8 cellular contexts compared by ENCODE assay signal in genomic region chr17:75844530-75845057, GRCh38. TPM values are rescaled to one million over a fixed set of nuclear protein-coding genes. Genes with fewer than 3 reads are reported as not detected.
DNase-seq lines count a peak whose midpoint lies in the region; ATAC-seq, FAIRE-seq and TF ChIP-seq lines count a peak whose summit lies in the region.

No MANE protein-coding gene starts in this region.

- H3K27me3 Mint-ChIP-seq in Calu3 (ENCODE audit: unreplicated experiment) = no peaks in the 10 kb centered on the region
- H3K27me3 Mint-ChIP-seq in activated naive CD4-positive, alpha-beta T cell treated with anti-CD3 and anti-CD28 coated beads, Interleukin-2, amount 50 U/mL, for 24 hours = no peaks in the 10 kb centered on the region
- no peaks in the 10 kb centered on the region for H3K27me3 Mint-ChIP-seq in type B pancreatic cell

- H2AFZ ChIP-seq in HepG2 (ENCODE audit: low read length) = no peak overlapping the region

- no peak; the same call in 1 of the 2 replicates for TF ChIP-seq RAD21 in HepG2 (CRISPR knock-in tag; IDR thresholded peaks at IDR 0.05)

- no peaks in the 10 kb centered on the region for H3K9me3 ChIP-seq in HepG2 (ENCODE audit: low read length)

- no peaks in the 10 kb centered on the region for H3K27me3 ChIP-seq in HepG2 (ENCODE audit: control insufficient read depth in 1 of 2, insufficient read depth in 2 of 2, low read length in 2 of 2)

- TF ChIP-seq CTCF in Calu3 (IDR thresholded peaks at IDR 0.05; ENCODE audit: unreplicated experiment) = no peak
- no peak for TF ChIP-seq CTCF in HepG2 (CRISPR knock-in tag; IDR thresholded peaks at IDR 0.05)
- no peak for TF ChIP-seq CTCF in type B pancreatic cell (conservative IDR thresholded peaks at IDR 0.05)

- CTCF ChIA-PET in Calu3 (lab: Charles Lee) (interaction anchor here (0.6 to 4.2 kb wide), 11 partner anchors 11 to 68 kb away, joined by 3 to 46 read pairs (median 7); partner anchors contain the start of genes TRIM47, TRIM65 and WBP2), HepG2 (lab: Yijun Ruan, JAX; ENCODE audit: low intra/inter-chr PET ratio, low total read pairs) (interaction anchor here (3.0 kb wide), 1 partner anchor 16 kb away, joined by 7 read pairs; no protein-coding TSS in a partner anchor)

- H3K27ac Mint-ChIP-seq in Calu3 (ENCODE audit: unreplicated experiment) = peak overlapping the region; percentile 94
- peak overlapping the region; percentile 35 for H3K27ac Mint-ChIP-seq in activated naive CD4-positive, alpha-beta T cell treated with anti-CD3 and anti-CD28 coated beads, Interleukin-2, amount 50 U/mL, for 24 hours
- peak overlapping the region; percentile 93 for H3K27ac Mint-ChIP-seq in type B pancreatic cell

- H3K9me3 Mint-ChIP-seq in Calu3 (ENCODE audit: low read depth, unreplicated experiment) (no peaks in the 10 kb centered on the region), type B pancreatic cell (no peaks in the 10 kb centered on the region)
- no peaks in the 10 kb centered on the region for H3K9me3 Mint-ChIP-seq in activated naive CD4-positive, alpha-beta T cell treated with anti-CD3 and anti-CD28 coated beads, Interleukin-2, amount 50 U/mL, for 24 hours

- H3K4me1 Mint-ChIP-seq in Calu3 (ENCODE audit: low read depth, unreplicated experiment) = peaks cover 18% of the 10 kb centered on the region
- H3K4me1 Mint-ChIP-seq in activated naive CD4-positive, alpha-beta T cell treated with anti-CD3 and anti-CD28 coated beads, Interleukin-2, amount 50 U/mL, for 24 hours = peaks cover 26% of the 10 kb centered on the region
- H3K4me1 Mint-ChIP-seq in type B pancreatic cell (ENCODE audit: unreplicated experiment) = peaks cover 12% of the 10 kb centered on the region

- POLR2A ChIA-PET in HepG2 (lab: Yijun Ruan, JAX) = interaction anchor here (1.0 to 7.7 kb wide), 18 partner anchors 11 to 156 kb away, joined by 3 to 229 read pairs (median 13); partner anchors contain the start of genes CDK3, MRPL38, TRIM47 and TRIM65

- no peak for FAIRE-seq in HepG2 (lab: Jason Lieb, UNC)

- in situ Hi-C loops in HepG2 (cut with HindIII; ENCODE audit: extremely low pct_ligation_motif_present, low pct_unique_long_range_greater_than_20kb) = no loop called here

- H3K36me3 Mint-ChIP-seq in Calu3 (ENCODE audit: insufficient read depth, unreplicated experiment) (peaks cover 73% of the 10 kb centered on the region), type B pancreatic cell (peaks cover 3% of the 10 kb centered on the region)
- peaks cover 1% of the 10 kb centered on the region for H3K36me3 Mint-ChIP-seq in activated naive CD4-positive, alpha-beta T cell treated with anti-CD3 and anti-CD28 coated beads, Interleukin-2, amount 50 U/mL, for 24 hours

- H3K4me1 ChIP-seq in HepG2 (ENCODE audit: insufficient read depth, low read length) = peaks cover 67% of the 10 kb centered on the region

- H4K20me1 ChIP-seq in HepG2 (ENCODE audit: insufficient read depth, low read length) = 0 out of 2 replicates have a peak, but pooled peaks cover 2% of the 10 kb centered on the region

- peak overlapping the region; percentile 96 for H3K4me2 ChIP-seq in HepG2 (ENCODE audit: low read depth, low read length)

- peak overlapping the region; percentile 77 for H3K9ac ChIP-seq in HepG2 (ENCODE audit: insufficient read depth, low read depth, low read length)

- WGBS in HepG2 (ENCODE audit: low lambda C conversion rate) = 0% methylated on average over 3 of the region's 14 CpGs

- TF ChIP-seq EP300 in HepG2 (IDR thresholded peaks at IDR 0.05; ENCODE audit: low read depth in 2 of 2, low read length in 2 of 2) (no peak), HepG2 (CRISPR knock-in tag; IDR thresholded peaks at IDR 0.05; ENCODE audit: borderline replicate concordance) (0 out of 2 replicates have a peak, but pooled peaks have one; percentile 3)

- TF ChIP-seq POLR2A in HepG2 (IDR thresholded peaks at IDR 0.05; ENCODE audit: insufficient read depth in 1 of 2, low read depth in 2 of 2, low read length in 2 of 2) = no peak; a peak in 1 of 4 replicates

- no TSS peak for BruUV-seq in Calu3 (replicated peaks; lab: Mats Ljungman, UMichigan)
- BruUV-seq in HepG2 (replicated peaks; lab: Mats Ljungman, UMichigan) = no TSS peak

- peak overlapping the region; percentile 79 for H3K27ac ChIP-seq in HepG2 (ENCODE audit: extremely low read length, insufficient read depth, low read length)

- peak overlapping the region; percentile 68 for H3K4me3 Mint-ChIP-seq in Calu3 (ENCODE audit: low read depth, unreplicated experiment)
- peak overlapping the region; percentile 92 for H3K4me3 Mint-ChIP-seq in activated naive CD4-positive, alpha-beta T cell treated with anti-CD3 and anti-CD28 coated beads, Interleukin-2, amount 50 U/mL, for 24 hours
- H3K4me3 Mint-ChIP-seq in type B pancreatic cell = peak overlapping the region; percentile 25

- H3K36me3 ChIP-seq in HepG2 (replicated peaks in 1 of 2; ENCODE audit: control insufficient read depth in 1 of 2, insufficient read depth in 2 of 2, low read length in 2 of 2) = peaks cover 6 to 18% of the 10 kb centered on the region in 2 experiments

- intact Hi-C loops in Calu3 (cut with micrococcal nuclease; ENCODE audit: unreplicated experiment) = loop anchor here (5.0 kb wide), 1 partner anchor 43 kb away; no protein-coding TSS in a partner anchor
- intact Hi-C loops in HepG2 (cut with micrococcal nuclease; ENCODE audit: unreplicated experiment) = loop anchor here (2.0 kb wide), 1 partner anchor 66 kb away; a partner anchor contains a TSS

- peak; percentile 96 for DNase-seq in Calu3
- peak; percentile 64 for DNase-seq in HepG2 (ENCODE audit: low spot score)
- no peak for DNase-seq in type B pancreatic cell (ENCODE audit: extremely low spot score, unreplicated experiment)
- no peak for DNase-seq in NCI-H748 treated with DMSO at 0.1 percent for 48 hours (lab: John Stamatoyannopoulos, UW)
- DNase-seq in activated CD8-positive, alpha-beta memory T cell treated with anti-CD3 and anti-CD28 coated beads, Interleukin-2, amount 50 U/mL, for 4 hours = no peak

- peak overlapping the region; percentile 66 to 84 (median 66) for H3K4me3 ChIP-seq in HepG2 (replicated peaks in 1 of 3; ENCODE audit: insufficient read depth in 1 of 3, low read depth in 2 of 3, low read length in 3 of 3)

- no peaks in the 10 kb centered on the region for H3K79me2 ChIP-seq in HepG2 (ENCODE audit: insufficient read depth, low read length)

- ATAC-seq in HG02759 (IDR thresholded peaks at IDR 0.05; ENCODE audit: unreplicated experiment) = peak; percentile 11
- peak; percentile 25 for ATAC-seq in HepG2
- no peak for ATAC-seq in GM21717 (IDR thresholded peaks at IDR 0.05; ENCODE audit: unreplicated experiment)

RNA-seq across cellular contexts. Expression of gene UNC13D, which starts 0.4 kb away (rescaled TPM):
- total RNA-seq in Calu3 (2022) = 103 and 104 TPM in 2 replicates
- 27.2 and 42.7 TPM in 2 replicates for total RNA-seq in HepG2 (2016; rRNA removed; fragmentation: Illumina TruSeq; extraction: Trizol)
- 14.5 and 15.7 TPM in 2 replicates for total RNA-seq in HepG2 (2016; cell fraction: cytosol; rRNA removed; fragmentation: Illumina TruSeq; extraction: Trizol; ENCODE audit: low read depth)
- total RNA-seq in HepG2 (2016; cell fraction: insoluble cytoplasmic fraction; rRNA removed; fragmentation: Illumina TruSeq; extraction: Trizol) = 22.9 and 43.4 TPM in 2 replicates
- 23.8 and 27.2 TPM in 2 replicates for total RNA-seq in HepG2 (2016; cell fraction: membrane; rRNA removed; fragmentation: Illumina TruSeq; extraction: Trizol)
- total RNA-seq in HepG2 (2016; cell fraction: nucleus; rRNA removed; fragmentation: Illumina TruSeq; extraction: Trizol) = 38.7 and 48.5 TPM in 2 replicates
- 29.7 and 40.0 TPM in 2 replicates for polyA plus RNA-seq in HepG2 (2011; rRNA removed)
- polyA plus RNA-seq in HepG2 (2011; cell fraction: cytosol; rRNA removed) = 7.5 and 12.9 TPM in 2 replicates
- polyA plus RNA-seq in HepG2 (2011; cell fraction: nucleus; rRNA removed) = 244 and 327 TPM in 2 replicates
- 21.7 and 27.3 TPM in 2 replicates for polyA plus RNA-seq in HepG2 (2012)
- 6.0 and 6.9 TPM in 2 replicates for polyA plus RNA-seq in HepG2 (2016; cell fraction: cytosol; fragmentation: Illumina TruSeq; extraction: Trizol; ENCODE audit: low read depth)
- polyA plus RNA-seq in HepG2 (2016; cell fraction: insoluble cytoplasmic fraction; fragmentation: Illumina TruSeq; extraction: Trizol; ENCODE audit: low read depth) = 21.6 and 29.9 TPM in 2 replicates
- 17.3 and 18.9 TPM in 2 replicates for polyA plus RNA-seq in HepG2 (2016; cell fraction: membrane; fragmentation: Illumina TruSeq; extraction: Trizol; ENCODE audit: low read depth)
- 126 and 127 TPM in 2 replicates for polyA plus RNA-seq in HepG2 (2016; cell fraction: nucleus; fragmentation: Illumina TruSeq; extraction: Trizol; ENCODE audit: insufficient read depth, low read depth)
- 76.6 and 82.7 TPM in 2 replicates for polyA minus RNA-seq in HepG2 (2011; rRNA and poly(A)+ RNA removed; ENCODE audit: low replicate concordance)
- 20.3 and 24.5 TPM in 2 replicates for polyA minus RNA-seq in HepG2 (2011; cell fraction: cytosol; rRNA and poly(A)+ RNA removed)
- 59.1 and 68.5 TPM in 2 replicates for polyA minus RNA-seq in HepG2 (2011; cell fraction: nucleus; rRNA and poly(A)+ RNA removed)
- total RNA-seq in type B pancreatic cell (ENCODE audit: low replicate concordance) = 7.1 and 7.4 TPM in 2 replicates

RNA-seq across cellular contexts. Expression of gene WBP2, which starts 10.5 kb away (rescaled TPM):
- 126 and 133 TPM in 2 replicates for total RNA-seq in Calu3 (2022)
- total RNA-seq in HepG2 (2016; rRNA removed; fragmentation: Illumina TruSeq; extraction: Trizol) = 28.2 and 29.2 TPM in 2 replicates
- total RNA-seq in HepG2 (2016; cell fraction: cytosol; rRNA removed; fragmentation: Illumina TruSeq; extraction: Trizol; ENCODE audit: low read depth) = 15.4 and 19.3 TPM in 2 replicates
- 23.5 and 33.2 TPM in 2 replicates for total RNA-seq in HepG2 (2016; cell fraction: insoluble cytoplasmic fraction; rRNA removed; fragmentation: Illumina TruSeq; extraction: Trizol)
- total RNA-seq in HepG2 (2016; cell fraction: membrane; rRNA removed; fragmentation: Illumina TruSeq; extraction: Trizol) = 22.1 and 25.3 TPM in 2 replicates
- 17.9 and 23.5 TPM in 2 replicates for total RNA-seq in HepG2 (2016; cell fraction: nucleus; rRNA removed; fragmentation: Illumina TruSeq; extraction: Trizol)
- 29.5 and 34.6 TPM in 2 replicates for polyA plus RNA-seq in HepG2 (2011; rRNA removed)
- polyA plus RNA-seq in HepG2 (2011; cell fraction: cytosol; rRNA removed) = 24.9 and 26.1 TPM in 2 replicates
- 77.1 and 77.4 TPM in 2 replicates for polyA plus RNA-seq in HepG2 (2011; cell fraction: nucleus; rRNA removed)
- 95.2 and 97.1 TPM in 2 replicates for polyA plus RNA-seq in HepG2 (2012)
- 14.4 and 17.2 TPM in 2 replicates for polyA plus RNA-seq in HepG2 (2016; cell fraction: cytosol; fragmentation: Illumina TruSeq; extraction: Trizol; ENCODE audit: low read depth)
- polyA plus RNA-seq in HepG2 (2016; cell fraction: insoluble cytoplasmic fraction; fragmentation: Illumina TruSeq; extraction: Trizol; ENCODE audit: low read depth) = 51.6 and 76.7 TPM in 2 replicates
- 27.3 and 29.7 TPM in 2 replicates for polyA plus RNA-seq in HepG2 (2016; cell fraction: membrane; fragmentation: Illumina TruSeq; extraction: Trizol; ENCODE audit: low read depth)
- polyA plus RNA-seq in HepG2 (2016; cell fraction: nucleus; fragmentation: Illumina TruSeq; extraction: Trizol; ENCODE audit: insufficient read depth, low read depth) = 87.1 and 89.4 TPM in 2 replicates
- polyA minus RNA-seq in HepG2 (2011; rRNA and poly(A)+ RNA removed; ENCODE audit: low replicate concordance) = 39.8 and 42.3 TPM in 2 replicates
- polyA minus RNA-seq in HepG2 (2011; cell fraction: cytosol; rRNA and poly(A)+ RNA removed) = 35.5 and 39.9 TPM in 2 replicates
- 30.1 and 38.2 TPM in 2 replicates for polyA minus RNA-seq in HepG2 (2011; cell fraction: nucleus; rRNA and poly(A)+ RNA removed)
- 43.0 and 49.9 TPM in 2 replicates for total RNA-seq in type B pancreatic cell (ENCODE audit: low replicate concordance)

RNA-seq across cellular contexts. Expression of gene TRIM47, which starts 33.8 kb away (rescaled TPM):
- total RNA-seq in Calu3 (2022) (51.2 and 54.1 TPM in 2 replicates), HepG2 (2016; rRNA removed; fragmentation: Illumina TruSeq; extraction: Trizol) (59.7 and 82.0 TPM in 2 replicates), type B pancreatic cell (ENCODE audit: low replicate concordance) (1.9 and 3.1 TPM in 2 replicates)
- 24.8 and 27.6 TPM in 2 replicates for total RNA-seq in HepG2 (2016; cell fraction: cytosol; rRNA removed; fragmentation: Illumina TruSeq; extraction: Trizol; ENCODE audit: low read depth)
- total RNA-seq in HepG2 (2016; cell fraction: insoluble cytoplasmic fraction; rRNA removed; fragmentation: Illumina TruSeq; extraction: Trizol) = 52.0 and 87.1 TPM in 2 replicates
- total RNA-seq in HepG2 (2016; cell fraction: membrane; rRNA removed; fragmentation: Illumina TruSeq; extraction: Trizol) = 34.8 and 37.7 TPM in 2 replicates
- 65.7 and 73.6 TPM in 2 replicates for total RNA-seq in HepG2 (2016; cell fraction: nucleus; rRNA removed; fragmentation: Illumina TruSeq; extraction: Trizol)
- 33.5 and 45.8 TPM in 2 replicates for polyA plus RNA-seq in HepG2 (2011; rRNA removed)
- polyA plus RNA-seq in HepG2 (2011; cell fraction: cytosol; rRNA removed) = 29.2 and 33.8 TPM in 2 replicates
- 126 and 158 TPM in 2 replicates for polyA plus RNA-seq in HepG2 (2011; cell fraction: nucleus; rRNA removed)
- polyA plus RNA-seq in HepG2 (2012) = 46.3 and 58.3 TPM in 2 replicates
- 11.8 and 13.6 TPM in 2 replicates for polyA plus RNA-seq in HepG2 (2016; cell fraction: cytosol; fragmentation: Illumina TruSeq; extraction: Trizol; ENCODE audit: low read depth)
- 67.4 and 93.5 TPM in 2 replicates for polyA plus RNA-seq in HepG2 (2016; cell fraction: insoluble cytoplasmic fraction; fragmentation: Illumina TruSeq; extraction: Trizol; ENCODE audit: low read depth)
- 24.7 and 30.6 TPM in 2 replicates for polyA plus RNA-seq in HepG2 (2016; cell fraction: membrane; fragmentation: Illumina TruSeq; extraction: Trizol; ENCODE audit: low read depth)
- 129 and 138 TPM in 2 replicates for polyA plus RNA-seq in HepG2 (2016; cell fraction: nucleus; fragmentation: Illumina TruSeq; extraction: Trizol; ENCODE audit: insufficient read depth, low read depth)
- 24.4 and 64.0 TPM in 2 replicates for polyA minus RNA-seq in HepG2 (2011; rRNA and poly(A)+ RNA removed; ENCODE audit: low replicate concordance)
- polyA minus RNA-seq in HepG2 (2011; cell fraction: cytosol; rRNA and poly(A)+ RNA removed) = 30.4 and 41.4 TPM in 2 replicates
- polyA minus RNA-seq in HepG2 (2011; cell fraction: nucleus; rRNA and poly(A)+ RNA removed) = 31.9 and 40.8 TPM in 2 replicates

RNA-seq across cellular contexts. Expression of gene TRIM65, which starts 52.2 kb away (rescaled TPM):
- total RNA-seq in Calu3 (2022) = 15.4 and 18.9 TPM in 2 replicates
- 22.4 and 24.6 TPM in 2 replicates for total RNA-seq in HepG2 (2016; rRNA removed; fragmentation: Illumina TruSeq; extraction: Trizol)
- total RNA-seq in HepG2 (2016; cell fraction: cytosol; rRNA removed; fragmentation: Illumina TruSeq; extraction: Trizol; ENCODE audit: low read depth) = 3.6 and 3.8 TPM in 2 replicates
- total RNA-seq in HepG2 (2016; cell fraction: insoluble cytoplasmic fraction; rRNA removed; fragmentation: Illumina TruSeq; extraction: Trizol) = 23.0 and 23.6 TPM in 2 replicates
- 8.9 and 9.0 TPM in 2 replicates for total RNA-seq in HepG2 (2016; cell fraction: membrane; rRNA removed; fragmentation: Illumina TruSeq; extraction: Trizol)
- total RNA-seq in HepG2 (2016; cell fraction: nucleus; rRNA removed; fragmentation: Illumina TruSeq; extraction: Trizol) = 11.5 and 14.9 TPM in 2 replicates
- polyA plus RNA-seq in HepG2 (2011; rRNA removed) = 10.3 and 15.2 TPM in 2 replicates
- polyA plus RNA-seq in HepG2 (2011; cell fraction: cytosol; rRNA removed) = 10.5 and 11.9 TPM in 2 replicates
- polyA plus RNA-seq in HepG2 (2011; cell fraction: nucleus; rRNA removed) = 14.3 and 15.6 TPM in 2 replicates
- 9.0 and 10.3 TPM in 2 replicates for polyA plus RNA-seq in HepG2 (2012)
- 2.4 and 2.5 TPM in 2 replicates for polyA plus RNA-seq in HepG2 (2016; cell fraction: cytosol; fragmentation: Illumina TruSeq; extraction: Trizol; ENCODE audit: low read depth)
- 18.6 and 20.0 TPM in 2 replicates for polyA plus RNA-seq in HepG2 (2016; cell fraction: insoluble cytoplasmic fraction; fragmentation: Illumina TruSeq; extraction: Trizol; ENCODE audit: low read depth)
- 5.1 and 5.7 TPM in 2 replicates for polyA plus RNA-seq in HepG2 (2016; cell fraction: membrane; fragmentation: Illumina TruSeq; extraction: Trizol; ENCODE audit: low read depth)
- polyA plus RNA-seq in HepG2 (2016; cell fraction: nucleus; fragmentation: Illumina TruSeq; extraction: Trizol; ENCODE audit: insufficient read depth, low read depth) = 31.5 and 31.7 TPM in 2 replicates
- 13.4 and 15.0 TPM in 2 replicates for polyA minus RNA-seq in HepG2 (2011; rRNA and poly(A)+ RNA removed; ENCODE audit: low replicate concordance)
- 8.8 and 8.9 TPM in 2 replicates for polyA minus RNA-seq in HepG2 (2011; cell fraction: cytosol; rRNA and poly(A)+ RNA removed)
- 4.0 and 5.3 TPM in 2 replicates for polyA minus RNA-seq in HepG2 (2011; cell fraction: nucleus; rRNA and poly(A)+ RNA removed)
- 8.1 and 19.0 TPM in 2 replicates for total RNA-seq in type B pancreatic cell (ENCODE audit: low replicate concordance)

RNA-seq across cellular contexts. Expression of gene UNK, which starts 60.0 kb away (rescaled TPM):
- total RNA-seq in Calu3 (2022) = 26.0 and 29.7 TPM in 2 replicates
- 28.6 and 33.0 TPM in 2 replicates for total RNA-seq in HepG2 (2016; rRNA removed; fragmentation: Illumina TruSeq; extraction: Trizol)
- 37.2 and 44.0 TPM in 2 replicates for total RNA-seq in HepG2 (2016; cell fraction: cytosol; rRNA removed; fragmentation: Illumina TruSeq; extraction: Trizol; ENCODE audit: low read depth)
- total RNA-seq in HepG2 (2016; cell fraction: insoluble cytoplasmic fraction; rRNA removed; fragmentation: Illumina TruSeq; extraction: Trizol) = 21.2 and 33.0 TPM in 2 replicates
- 58.6 and 59.5 TPM in 2 replicates for total RNA-seq in HepG2 (2016; cell fraction: membrane; rRNA removed; fragmentation: Illumina TruSeq; extraction: Trizol)
- 38.6 and 43.6 TPM in 2 replicates for total RNA-seq in HepG2 (2016; cell fraction: nucleus; rRNA removed; fragmentation: Illumina TruSeq; extraction: Trizol)
- polyA plus RNA-seq in HepG2 (2011; rRNA removed) = 30.7 and 31.6 TPM in 2 replicates
- polyA plus RNA-seq in HepG2 (2011; cell fraction: cytosol; rRNA removed) = 18.7 and 21.7 TPM in 2 replicates
- polyA plus RNA-seq in HepG2 (2011; cell fraction: nucleus; rRNA removed) = 50.0 and 56.4 TPM in 2 replicates
- 20.8 and 23.9 TPM in 2 replicates for polyA plus RNA-seq in HepG2 (2012)
- polyA plus RNA-seq in HepG2 (2016; cell fraction: cytosol; fragmentation: Illumina TruSeq; extraction: Trizol; ENCODE audit: low read depth) = 55.3 and 62.7 TPM in 2 replicates
- 28.7 and 35.1 TPM in 2 replicates for polyA plus RNA-seq in HepG2 (2016; cell fraction: insoluble cytoplasmic fraction; fragmentation: Illumina TruSeq; extraction: Trizol; ENCODE audit: low read depth)
- 64.7 and 69.9 TPM in 2 replicates for polyA plus RNA-seq in HepG2 (2016; cell fraction: membrane; fragmentation: Illumina TruSeq; extraction: Trizol; ENCODE audit: low read depth)
- 52.8 and 60.0 TPM in 2 replicates for polyA plus RNA-seq in HepG2 (2016; cell fraction: nucleus; fragmentation: Illumina TruSeq; extraction: Trizol; ENCODE audit: insufficient read depth, low read depth)
- polyA minus RNA-seq in HepG2 (2011; rRNA and poly(A)+ RNA removed; ENCODE audit: low replicate concordance) = 24.3 and 28.1 TPM in 2 replicates
- polyA minus RNA-seq in HepG2 (2011; cell fraction: cytosol; rRNA and poly(A)+ RNA removed) = 10.4 and 14.9 TPM in 2 replicates
- polyA minus RNA-seq in HepG2 (2011; cell fraction: nucleus; rRNA and poly(A)+ RNA removed) = 78.9 and 91.3 TPM in 2 replicates
- 41.9 and 49.7 TPM in 2 replicates for total RNA-seq in type B pancreatic cell (ENCODE audit: low replicate concordance)

Comparison
In these comparisons a context has a peak if more than half of its experiments do, and no peak if none do; other contexts are left out.
1. DNase-seq: peak in Calu3 (single experiment) and HepG2 (single experiment); none in type B pancreatic cell (single experiment), NCI-H748 treated with DMSO at 0.1 percent for 48 hours (single experiment) and activated CD8-positive, alpha-beta memory T cell treated with anti-CD3 and anti-CD28 coated beads, Interleukin-2, amount 50 U/mL, for 4 hours (single experiment).
2. H3K27ac Mint-ChIP-seq: peak in every context shown above with its lines; median percentile 94 in Calu3; 93 in type B pancreatic cell; 35 in activated naive CD4-positive, alpha-beta T cell treated with anti-CD3 and anti-CD28 coated beads, Interleukin-2, amount 50 U/mL, for 24 hours.
3. H3K4me3 Mint-ChIP-seq: peak in every context shown above with its lines; median percentile 92 in activated naive CD4-positive, alpha-beta T cell treated with anti-CD3 and anti-CD28 coated beads, Interleukin-2, amount 50 U/mL, for 24 hours; 68 in Calu3; 25 in type B pancreatic cell.